In the genomic region with DNA sequence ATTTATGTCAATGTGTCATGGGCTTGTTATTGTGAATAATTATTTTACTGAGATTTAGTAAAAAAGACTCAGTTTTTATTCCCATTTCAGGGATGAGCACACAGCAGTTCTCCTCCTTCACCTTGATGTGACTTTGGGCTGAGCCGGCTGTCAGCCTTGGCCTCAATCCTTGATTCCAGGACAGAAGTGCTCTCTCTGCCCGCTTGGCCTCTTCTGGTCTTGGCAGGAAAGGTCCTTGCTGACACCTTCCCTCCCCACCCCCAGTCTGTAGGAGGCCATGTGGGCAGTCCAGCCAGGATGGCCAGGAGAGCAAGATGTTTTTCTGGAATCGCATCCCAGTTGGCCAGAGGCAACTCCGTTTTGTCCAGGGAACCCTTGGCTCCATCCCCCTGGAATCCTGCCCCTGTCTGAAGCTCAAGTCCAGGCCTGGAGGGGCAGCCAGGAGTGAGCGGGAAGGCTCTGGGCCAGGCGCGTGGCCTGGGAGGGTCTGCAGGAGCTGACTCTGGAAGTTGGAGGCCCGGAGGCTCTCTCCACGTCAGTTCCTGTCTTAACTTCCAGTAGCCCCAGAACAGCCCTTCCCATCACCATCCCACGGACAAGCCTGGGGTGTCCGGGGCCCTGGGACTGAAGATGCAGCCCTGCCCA, we compare ENCODE assay signal across 25 cellular contexts.
DNase-seq lines count a peak whose midpoint lies in the region; ATAC-seq and TF ChIP-seq lines count a peak whose summit lies in the region.
"Had no signal": no experiment of that assay in that cellular context is flagged by ENCODE, and none has a peak within 500 bp of the region (broad histone marks: within the 10 kb centered on the region; RNA-seq: fewer than 3 reads in every experiment).

No MANE protein-coding gene starts in this region.

- no peak for ATAC-seq in GM21576 (IDR thresholded peaks at IDR 0.05; ENCODE audit: unreplicated experiment)

- no peak overlapping the region for H3K27ac ChIP-seq in testis
- H3K27ac ChIP-seq: adrenal gland, esophagus muscularis mucosa, GM23248, neutrophil, tibial artery had no signal

- no peaks in the 10 kb centered on the region for H3K36me3 ChIP-seq in testis (ENCODE audit: low read depth, missing control alignments)
- H3K36me3 ChIP-seq: adrenal gland, esophagus muscularis mucosa, neutrophil, tibial artery had no signal

- no peak overlapping the region for H3K4me3 ChIP-seq in testis
- H3K4me3 ChIP-seq: adrenal gland, esophagus muscularis mucosa, GM23248, tibial artery had no signal

- no peak for TF ChIP-seq CTCF in testis (IDR thresholded peaks at IDR 0.05)

- H3K4me1 ChIP-seq in testis = no peaks in the 10 kb centered on the region
- H3K4me1 ChIP-seq: adrenal gland, esophagus muscularis mucosa, tibial artery had no signal

- 44 to 63% methylated on average over 9 to 11 of the region's 11 CpGs for whole genome bisulfite sequencing in testis, 2 donors

- DNase-seq in activated naive CD4-positive, alpha-beta T cell treated with anti-CD3 and anti-CD28 coated beads, Interleukin-2, amount 50 U/mL, for 16 hours = peak; percentile 1
- no peak for DNase-seq in activated naive CD4-positive, alpha-beta T cell (lab: John Stamatoyannopoulos, UW)
- peak; percentile 8 for DNase-seq in cerebellar cortex (ENCODE audit: low spot score)
- peak; percentile 54 for DNase-seq in midbrain (lab: John Stamatoyannopoulos, UW)
- DNase-seq in testis = peak; percentile 74
- no peak for DNase-seq in T-helper 9 cell
- DNase-seq in NCI-H446 (lab: John Stamatoyannopoulos, UW) = no peak
- DNase-seq: activated B cell treated with CpG ODN at 0.5 μM for 24 hours; activated CD4-positive, alpha-beta T cell treated with anti-CD3 and anti-CD28 coated beads, Interleukin-2, amount 50 U/mL, for 48 hours; activated gamma-delta T cell; adrenal gland; cortex of kidney; DMS153; GM23248; IMR-90; mesenchymal stem cell; NCI-H1092; NCI-H1930; NCI-H345; NCI-H82; retina had no signal

- no peaks in the 10 kb centered on the region for H3K27me3 ChIP-seq in testis
- H3K27me3 ChIP-seq: adrenal gland, neutrophil, tibial artery had no signal

- no peak for TF ChIP-seq POLR2A in testis (IDR thresholded peaks at IDR 0.05)

- H3K9me3 ChIP-seq in testis = no peaks in the 10 kb centered on the region
- H3K9me3 ChIP-seq: adrenal gland, neutrophil had no signal

- intact Hi-C loops in testis (cut with DNase I; ENCODE audit: low total_unique reads) = no loop called here

Comparison
In these comparisons a context has a peak if more than half of its experiments do, and no peak if none do; other contexts are left out.
1. DNase-seq: peak in activated naive CD4-positive, alpha-beta T cell treated with anti-CD3 and anti-CD28 coated beads, Interleukin-2, amount 50 U/mL, for 16 hours (single experiment), cerebellar cortex (single experiment), midbrain (single experiment) and testis (single experiment); none in activated naive CD4-positive, alpha-beta T cell (0 of 4), T-helper 9 cell (single experiment) and NCI-H446 (0 of 2).